8 cellular contexts compared by ENCODE assay signal in genomic region chr17:77959926-77960521, GRCh38. TPM values are rescaled to one million over a fixed set of nuclear protein-coding genes. Genes with fewer than 3 reads are reported as not detected.
A peak's percentile ranks its signal among the peaks of the same experiment; 100 is the strongest.
DNase-seq lines count a peak whose midpoint lies in the region; ATAC-seq and TF ChIP-seq lines count a peak whose summit lies in the region.

No MANE protein-coding gene starts in this region.

- peaks cover under 1% of the 10 kb centered on the region; the same call in 1 of the 2 replicates for H3K36me3 ChIP-seq in DND-41 (ENCODE audit: insufficient read depth, low read length)
- no peaks in the 10 kb centered on the region for H3K36me3 ChIP-seq in iPS-20b (ENCODE audit: insufficient read depth, low read depth, low read length)

- H3K9ac ChIP-seq in DND-41 (ENCODE audit: low read depth, low read length) (peak overlapping the region; percentile 72), iPS-20b (ENCODE audit: low read depth, low read length) (peak overlapping the region; percentile 82; the same call in 1 of the 2 replicates)

- H3K4me2 ChIP-seq in DND-41 (ENCODE audit: insufficient read depth, low read length), result peak overlapping the region; percentile 87

- H3K27ac Mint-ChIP-seq in activated naive CD8-positive, alpha-beta T cell treated with anti-CD3 and anti-CD28 coated beads, Interleukin-2, amount 10 ng/mL, durations not matched to agents 7 days and 5 days, result peak overlapping the region; percentile 83

- H3K36me3 Mint-ChIP-seq in activated naive CD8-positive, alpha-beta T cell treated with anti-CD3 and anti-CD28 coated beads, Interleukin-2, amount 10 ng/mL, durations not matched to agents 7 days and 5 days, result peaks cover 2% of the 10 kb centered on the region

- H3K4me1 ChIP-seq in DND-41 (ENCODE audit: insufficient read depth, low read length) (peaks cover 71% of the 10 kb centered on the region), iPS-20b (ENCODE audit: insufficient read depth, low read length) (peaks cover 23% of the 10 kb centered on the region; the same call in 1 of the 2 replicates)

- H3K27me3 Mint-ChIP-seq in activated naive CD8-positive, alpha-beta T cell treated with anti-CD3 and anti-CD28 coated beads, Interleukin-2, amount 10 ng/mL, durations not matched to agents 7 days and 5 days, result peaks cover 17% of the 10 kb centered on the region

- DNase-seq in DND-41 (peak; percentile 44), NCI-H2227 (lab: John Stamatoyannopoulos, UW; ENCODE audit: unreplicated experiment) (peak; percentile 48), DMS114 treated with DMSO at 0.1 percent for 48 hours (lab: John Stamatoyannopoulos, UW; ENCODE audit: unreplicated experiment) (no peak), NCI-H128 (lab: John Stamatoyannopoulos, UW; ENCODE audit: unreplicated experiment) (no peak)
- DNase-seq in activated naive CD8-positive, alpha-beta T cell treated with anti-CD3 and anti-CD28 coated beads, Interleukin-2, amount 10 ng/mL, durations not matched to agents 7 days and 5 days, result no peak
- peak; percentile 27 for DNase-seq in stimulated activated CD4-positive, alpha-beta T cell treated with anti-CD3 and anti-CD28 coated beads, Interleukin-1b, Interleukin-23, amount 100 ng/mL, for 48 hours

- H3K4me3 ChIP-seq in DND-41 (ENCODE audit: low read depth in 1 of 2, low read length in 2 of 2) (peak overlapping the region; percentile 62 to 68), iPS-20b (ENCODE audit: low read length) (peak overlapping the region; percentile 89)

- H3K27ac ChIP-seq in DND-41 (ENCODE audit: low read length) (peak overlapping the region; percentile 52), iPS-20b (ENCODE audit: low read length) (no peak overlapping the region)

- H2AFZ ChIP-seq in DND-41 (ENCODE audit: low read depth, low read length), result 0 out of 2 replicates have a peak overlapping the region, but pooled peaks have one; percentile 26

- POLR2A ChIA-PET in activated naive CD8-positive, alpha-beta T cell treated with anti-CD3 and anti-CD28 coated beads, Interleukin-2, amount 10 ng/mL, durations not matched to agents 7 days and 5 days (lab: Charles Lee), result interaction anchor here (0.5 to 4.2 kb wide), 5 partner anchors 10 to 507 kb away, joined by 3 to 30 read pairs (median 6); no protein-coding TSS in a partner anchor

- H3K79me2 ChIP-seq in DND-41 (ENCODE audit: insufficient read depth, low read length), result peaks cover 56% of the 10 kb centered on the region

- ATAC-seq in DND-41 (ENCODE audit: insufficient read depth, low read depth) (no peak), GM19023 (IDR thresholded peaks at IDR 0.05; ENCODE audit: unreplicated experiment) (no peak)
- ATAC-seq in activated naive CD8-positive, alpha-beta T cell treated with anti-CD3 and anti-CD28 coated beads, Interleukin-2, amount 10 ng/mL, durations not matched to agents 7 days and 5 days (ENCODE audit: low read depth), result no peak

- H3K9me3 Mint-ChIP-seq in activated naive CD8-positive, alpha-beta T cell treated with anti-CD3 and anti-CD28 coated beads, Interleukin-2, amount 10 ng/mL, durations not matched to agents 7 days and 5 days, result no peaks in the 10 kb centered on the region

- H3K9me3 ChIP-seq in DND-41 (ENCODE audit: insufficient read depth, low read length, severe bottlenecking), result no peaks in the 10 kb centered on the region
- no peaks in the 10 kb centered on the region for H3K9me3 ChIP-seq in iPS-20b (ENCODE audit: insufficient read depth, low read depth, low read length)

- peaks cover 42% of the 10 kb centered on the region for H3K4me1 Mint-ChIP-seq in activated naive CD8-positive, alpha-beta T cell treated with anti-CD3 and anti-CD28 coated beads, Interleukin-2, amount 10 ng/mL, durations not matched to agents 7 days and 5 days

- H3K4me3 Mint-ChIP-seq in activated naive CD8-positive, alpha-beta T cell treated with anti-CD3 and anti-CD28 coated beads, Interleukin-2, amount 10 ng/mL, durations not matched to agents 7 days and 5 days, result peak overlapping the region; percentile 90

- TF ChIP-seq CTCF in DND-41 (IDR thresholded peaks at IDR 0.05; ENCODE audit: borderline replicate concordance, extremely low read depth, low read length, poor library complexity, severe bottlenecking), result no peak

- H3K27me3 ChIP-seq in DND-41 (ENCODE audit: insufficient read depth, low read length, poor library complexity) (peaks cover 19% of the 10 kb centered on the region), iPS-20b (ENCODE audit: insufficient read depth, low read length) (peaks cover 45% of the 10 kb centered on the region)

- peaks cover 48% of the 10 kb centered on the region for H4K20me1 ChIP-seq in DND-41 (ENCODE audit: insufficient read depth, low read length)

RNA-seq across cellular contexts. Expression of gene TNRC6C, which starts 1.5 kb away (rescaled TPM):
- 10 to 100 TPM; 74.7 TPM for total RNA-seq in activated naive CD8-positive, alpha-beta T cell treated with anti-CD3 and anti-CD28 coated beads, Interleukin-2, amount 10 ng/mL, durations not matched to agents 7 days and 5 days

Comparison
In these comparisons a context has a peak if more than half of its experiments do, and no peak if none do; other contexts are left out.
1. DNase-seq: peak in DND-41 (single experiment), NCI-H2227 (single experiment) and stimulated activated CD4-positive, alpha-beta T cell treated with anti-CD3 and anti-CD28 coated beads, Interleukin-1b, Interleukin-23, amount 100 ng/mL, for 48 hours (single experiment); none in activated naive CD8-positive, alpha-beta T cell treated with anti-CD3 and anti-CD28 coated beads, Interleukin-2, amount 10 ng/mL, durations not matched to agents 7 days and 5 days (single experiment), DMS114 treated with DMSO at 0.1 percent for 48 hours (single experiment) and NCI-H128 (single experiment).